Comparison of ENCODE assay signal across 15 cellular contexts in the genomic region with DNA sequence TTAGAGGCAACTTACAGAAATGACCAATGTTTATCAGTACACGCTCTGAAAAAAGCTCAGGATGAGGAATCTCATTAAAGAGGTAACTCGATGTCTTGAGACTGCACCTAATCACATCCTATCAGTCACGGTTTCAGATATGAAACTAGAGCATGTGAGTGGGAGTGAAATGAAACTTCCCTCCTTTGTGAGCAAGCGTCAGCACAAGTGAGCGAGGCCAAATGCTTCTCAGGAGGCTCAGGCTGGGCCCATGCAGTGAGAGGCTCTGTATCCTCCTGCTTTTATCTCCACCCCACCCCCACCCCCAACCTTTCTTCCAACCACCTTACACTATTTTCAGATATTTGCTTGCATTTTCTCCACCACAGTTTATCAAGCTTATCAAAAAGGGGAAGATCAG.
A peak's percentile ranks its signal among the peaks of the same experiment; 100 is the strongest.
DNase-seq lines count a peak whose midpoint lies in the region; ATAC-seq lines count a peak whose summit lies in the region.
"Had no signal": no experiment of that assay in that cellular context is flagged by ENCODE, and none has a peak within 500 bp of the region (broad histone marks: within the 10 kb centered on the region; RNA-seq: fewer than 3 reads in every experiment).

No MANE protein-coding gene starts in this region.

- no peaks in the 10 kb centered on the region for H3K36me3 ChIP-seq in SJCRH30
- H3K36me3 ChIP-seq: ascending aorta, gastrocnemius medialis, stomach had no signal

- H3K9me3 ChIP-seq in SJCRH30 (replicated peaks) (no peaks in the 10 kb centered on the region), T-helper 17 cell (ENCODE audit: control insufficient read depth, low read length, poor library complexity, severe bottlenecking) (no peaks in the 10 kb centered on the region)
- H3K9me3 ChIP-seq: ascending aorta, gastrocnemius medialis, stomach had no signal

- H3K4me3 Mint-ChIP-seq in T-helper 17 cell, result no peak overlapping the region
- H3K4me3 Mint-ChIP-seq: natural killer cell treated with Interleukin-12 subunit alpha and Interleukin-12 subunit beta and Interleukin-15 and Interleukin-18, amount 100 ng/mL, for 72 hours had no signal

- ATAC-seq in GM19463 (IDR thresholded peaks at IDR 0.05; ENCODE audit: unreplicated experiment) (peak; percentile 88), HG03103 (IDR thresholded peaks at IDR 0.05; ENCODE audit: low read depth, unreplicated experiment) (peak; percentile 66), T-helper 17 cell (no peak), HG02571 (IDR thresholded peaks at IDR 0.05; ENCODE audit: unreplicated experiment) (no peak)
- ATAC-seq: gastrocnemius medialis; natural killer cell treated with Interleukin-12 subunit alpha and Interleukin-12 subunit beta and Interleukin-15 and Interleukin-18, amount 100 ng/mL, for 72 hours had no signal

- H3K4me3 ChIP-seq in SJCRH30, result no peak overlapping the region
- H3K4me3 ChIP-seq: ascending aorta, gastrocnemius medialis, stomach had no signal

- no peak overlapping the region for H3K27ac Mint-ChIP-seq in T-helper 17 cell
- H3K27ac Mint-ChIP-seq: natural killer cell treated with Interleukin-12 subunit alpha and Interleukin-12 subunit beta and Interleukin-15 and Interleukin-18, amount 100 ng/mL, for 72 hours had no signal

- DNase-seq in ELF-1 (ENCODE audit: low read depth, low spot score) (peak; percentile 4), SJCRH30 (peak; percentile 36 to 66), HK-2 (ENCODE audit: unreplicated experiment) (no peak), T-helper 17 cell (no peak), NCI-H1694 (lab: John Stamatoyannopoulos, UW) (no peak)
- DNase-seq: activated CD4-positive, alpha-beta T cell treated with anti-CD3 and anti-CD28 coated beads for 1 hour; gastrocnemius medialis; mammary epithelial cell; stimulated activated CD4-positive, alpha-beta T cell treated with anti-CD3 and anti-CD28 coated beads, Interleukin-15, amount 100 ng/mL, for 24 hours; stomach had no signal

- H3K27ac ChIP-seq in SJCRH30, result peak overlapping the region; percentile 5; the same call in 1 of the 2 replicates
- H3K27ac ChIP-seq: ascending aorta, gastrocnemius medialis, stomach had no signal

- H3K4me1 ChIP-seq in SJCRH30, result peaks cover 12% of the 10 kb centered on the region; the same call in 1 of the 2 replicates
- H3K4me1 ChIP-seq: ascending aorta, gastrocnemius medialis, stomach had no signal

- H3K27me3 Mint-ChIP-seq in T-helper 17 cell, result no peaks in the 10 kb centered on the region
- H3K27me3 Mint-ChIP-seq: natural killer cell treated with Interleukin-12 subunit alpha and Interleukin-12 subunit beta and Interleukin-15 and Interleukin-18, amount 100 ng/mL, for 72 hours had no signal

- H3K36me3 Mint-ChIP-seq in T-helper 17 cell (ENCODE audit: low read depth), result no peaks in the 10 kb centered on the region
- H3K36me3 Mint-ChIP-seq: natural killer cell treated with Interleukin-12 subunit alpha and Interleukin-12 subunit beta and Interleukin-15 and Interleukin-18, amount 100 ng/mL, for 72 hours had no signal

- no peaks in the 10 kb centered on the region for H3K4me1 Mint-ChIP-seq in T-helper 17 cell

- H3K27me3 ChIP-seq in SJCRH30, result no peaks in the 10 kb centered on the region
- H3K27me3 ChIP-seq: ascending aorta, gastrocnemius medialis, stomach had no signal

Comparison
In these comparisons a context has a peak if more than half of its experiments do, and no peak if none do; other contexts are left out.
1. DNase-seq: peak in ELF-1 (single experiment) and SJCRH30 (2 of 2); none in HK-2 (single experiment), T-helper 17 cell (0 of 3) and NCI-H1694 (single experiment).
2. ATAC-seq: peak in GM19463 (single experiment) and HG03103 (single experiment); none in T-helper 17 cell (single experiment) and HG02571 (single experiment).